ENCODE assay signal across 1 cellular context in genomic region chr5:139403418-139403786, GRCh38.
TF ChIP-seq lines count a peak whose summit lies in the region.

No MANE protein-coding gene starts in this region.

TF ChIP-seq in endothelial cell of umbilical vein, 7 proteins besides CTCF, POLR2A, EP300 and RAD21:
- TF ChIP-seq GATA2 (IDR thresholded peaks at IDR 0.05; ENCODE audit: insufficient read depth, insufficient read length, low read depth, low read length) = no peak
- no peak for TF ChIP-seq MAX (IDR thresholded peaks at IDR 0.05; ENCODE audit: insufficient read depth, insufficient read length)
- no peak for TF ChIP-seq EZH2 (IDR thresholded peaks at IDR 0.05; ENCODE audit: borderline replicate concordance, low read depth, low read length, severe bottlenecking)
- TF ChIP-seq FOS (IDR thresholded peaks at IDR 0.05; ENCODE audit: borderline replicate concordance, insufficient read depth, low read length) = no peak
- TF ChIP-seq JUN (IDR thresholded peaks at IDR 0.05; ENCODE audit: borderline replicate concordance, insufficient read depth, insufficient read length, low read depth) = peak; percentile 41
- no peak for TF ChIP-seq POLR2AphosphoS5 (IDR thresholded peaks at IDR 0.05; ENCODE audit: insufficient read depth, low read depth, low read length)
- no peak for TF ChIP-seq MYC (IDR thresholded peaks at IDR 0.05; ENCODE audit: low read depth, low read length)
